14 cellular contexts compared by ENCODE assay signal in genomic region chr11:3380706-3381570, GRCh38. TPM values are rescaled to one million over a fixed set of nuclear protein-coding genes. Genes with fewer than 3 reads are reported as not detected.
DNase-seq lines count a peak whose midpoint lies in the region; ATAC-seq, FAIRE-seq and TF ChIP-seq lines count a peak whose summit lies in the region.
"Had no signal": no experiment of that assay in that cellular context is flagged by ENCODE, and none has a peak within 500 bp of the region (broad histone marks: within the 10 kb centered on the region; RNA-seq: fewer than 3 reads in every experiment).

No MANE protein-coding gene starts in this region.

- H3K27ac ChIP-seq in CD4-positive, CD25-positive, alpha-beta regulatory T cell (ENCODE audit: insufficient read depth, low read length, poor library complexity, severe bottlenecking) = no peak overlapping the region
- H3K27ac ChIP-seq in Karpas-422 (ENCODE audit: low read length) (no peak overlapping the region), fibroblast of lung (ENCODE audit: insufficient read depth, low read length) (no peak overlapping the region)
- H3K27ac ChIP-seq in CD8-positive, alpha-beta T cell (ENCODE audit: low read depth, low read length) = no peak overlapping the region
- H3K27ac ChIP-seq: dorsolateral prefrontal cortex, heart right ventricle had no signal

- no peaks in the 10 kb centered on the region for H3K9me3 ChIP-seq in CD4-positive, CD25-positive, alpha-beta regulatory T cell (ENCODE audit: control insufficient read depth in 2 of 2, low read length in 2 of 2)
- H3K9me3 ChIP-seq in Karpas-422 (ENCODE audit: low read length) = peaks cover 13% of the 10 kb centered on the region
- H3K9me3 ChIP-seq in fibroblast of lung (ENCODE audit: control insufficient read depth, insufficient read depth, low read depth, low read length) = no peaks in the 10 kb centered on the region
- H3K9me3 ChIP-seq in CD8-positive, alpha-beta T cell (ENCODE audit: low read length) = no peaks in the 10 kb centered on the region
- H3K9me3 ChIP-seq: heart right ventricle had no signal

- H3K36me3 ChIP-seq in CD4-positive, CD25-positive, alpha-beta regulatory T cell (ENCODE audit: control insufficient read depth, insufficient read depth, low read length) = peaks cover 6% of the 10 kb centered on the region
- peaks cover 19% of the 10 kb centered on the region for H3K36me3 ChIP-seq in Karpas-422 (ENCODE audit: insufficient read depth, low read length)
- H3K36me3 ChIP-seq in fibroblast of lung (ENCODE audit: control insufficient read depth, insufficient read depth, low read length) = peaks cover 3% of the 10 kb centered on the region
- H3K36me3 ChIP-seq in CD8-positive, alpha-beta T cell (ENCODE audit: insufficient read depth, low read length) = no peaks in the 10 kb centered on the region

- H3K4me1 ChIP-seq in CD4-positive, CD25-positive, alpha-beta regulatory T cell (ENCODE audit: control insufficient read depth, insufficient read depth, low read length, poor library complexity, severe bottlenecking) = peaks cover 24% of the 10 kb centered on the region
- H3K4me1 ChIP-seq in Karpas-422 (ENCODE audit: low read length) = peaks cover 10% of the 10 kb centered on the region
- peaks cover under 1% of the 10 kb centered on the region for H3K4me1 ChIP-seq in fibroblast of lung (ENCODE audit: control insufficient read depth, extremely low read depth, insufficient read depth, low read length)
- H3K4me1 ChIP-seq in CD8-positive, alpha-beta T cell (ENCODE audit: insufficient read depth, low read length) = peaks cover 27% of the 10 kb centered on the region

- no peak overlapping the region for H3K9ac ChIP-seq in Karpas-422 (ENCODE audit: low read length)
- no peak overlapping the region for H3K9ac ChIP-seq in fibroblast of lung (ENCODE audit: insufficient read depth, low read length)

- no peak for DNase-seq in CD4-positive, CD25-positive, alpha-beta regulatory T cell
- peak; percentile 37 for DNase-seq in Karpas-422
- peak in 1 of 2 donors; percentile 43 for DNase-seq in fibroblast of lung (ENCODE audit: low read depth in 2 of 2)
- DNase-seq in neural crest cell (ENCODE audit: low read depth, low spot score) = no peak
- DNase-seq in activated effector memory CD4-positive, alpha-beta T cell treated with anti-CD3 and anti-CD28 coated beads, Interleukin-2, amount 50 U/mL, for 16 hours = no peak
- no peak for DNase-seq in CD8-positive, alpha-beta T cell
- no peak for DNase-seq in UCSD-AML1 (lab: John Stamatoyannopoulos, UW; ENCODE audit: unreplicated experiment)
- no peak for DNase-seq in RCC 7860 (ENCODE audit: low spot score)
- DNase-seq: activated CD4-positive, alpha-beta memory T cell treated with anti-CD3 and anti-CD28 coated beads, Interleukin-2, amount 10 ng/mL, durations not matched to agents 7 days and 5 days; activated naive CD8-positive, alpha-beta T cell treated with anti-CD3 and anti-CD28 coated beads for 36 hours; CD4-positive, alpha-beta memory T cell; dorsolateral prefrontal cortex; heart right ventricle; NCI-H2029 had no signal

- POLR2A ChIA-PET in CD8-positive, alpha-beta T cell (lab: Charles Lee) = interaction anchor here (1.1 kb wide), 1 partner anchor 39 kb away, joined by 3 read pairs; no protein-coding TSS in a partner anchor

- peaks cover 0 to 4% (median 0%) of the 10 kb centered on the region in 7 donors for H3K9me3 Mint-ChIP-seq in CD4-positive, CD25-positive, alpha-beta regulatory T cell
- H3K9me3 Mint-ChIP-seq in neural crest cell = peaks cover 9% of the 10 kb centered on the region
- no peaks in the 10 kb centered on the region for H3K9me3 Mint-ChIP-seq in CD8-positive, alpha-beta T cell
- H3K9me3 Mint-ChIP-seq: CD4-positive, alpha-beta memory T cell had no signal

- CTCF ChIA-PET in CD8-positive, alpha-beta T cell (lab: Charles Lee) = interaction anchor here (2.1 to 3.6 kb wide), 2 partner anchors 28 to 40 kb away, joined by 6 to 14 read pairs; no protein-coding TSS in a partner anchor

- TF ChIP-seq CTCF in fibroblast of lung (conservative IDR thresholded peaks at IDR 0.05 in 1 of 2, IDR thresholded peaks at IDR 0.05 in 1 of 2; ENCODE audit: low read depth in 1 of 2, low read length in 2 of 2) (no peak), neural crest cell (conservative IDR thresholded peaks at IDR 0.05) (no peak)
- no peak for TF ChIP-seq CTCF in CD8-positive, alpha-beta T cell (IDR thresholded peaks at IDR 0.05)

- FAIRE-seq in RCC 7860 (lab: Jason Lieb, UNC) = no peak

- H3K4me1 Mint-ChIP-seq in CD4-positive, CD25-positive, alpha-beta regulatory T cell = peaks cover 10 to 46% (median 25%) of the 10 kb centered on the region in 4 donors
- peaks cover 35% of the 10 kb centered on the region for H3K4me1 Mint-ChIP-seq in neural crest cell
- peaks cover 36% of the 10 kb centered on the region for H3K4me1 Mint-ChIP-seq in CD8-positive, alpha-beta T cell (ENCODE audit: low read depth)

- H3K9me2 ChIP-seq in Karpas-422 (replicated peaks; ENCODE audit: insufficient read depth, low read length) = no peaks in the 10 kb centered on the region

- H3K79me2 ChIP-seq in Karpas-422 (ENCODE audit: low read length) = peaks cover 30% of the 10 kb centered on the region
- peaks cover 18% of the 10 kb centered on the region for H3K79me2 ChIP-seq in fibroblast of lung (ENCODE audit: control insufficient read depth, insufficient read depth, low read length)

- H3K27ac Mint-ChIP-seq in CD4-positive, CD25-positive, alpha-beta regulatory T cell = peak overlapping the region; percentile 32 to 92 (median 36)
- H3K27ac Mint-ChIP-seq in neural crest cell (ENCODE audit: unreplicated experiment) = no peak overlapping the region
- H3K27ac Mint-ChIP-seq in CD8-positive, alpha-beta T cell = no peak overlapping the region
- H3K27ac Mint-ChIP-seq: activated CD4-positive, alpha-beta memory T cell treated with anti-CD3 and anti-CD28 coated beads, Interleukin-2, amount 10 ng/mL, durations not matched to agents 7 days and 5 days; activated naive CD8-positive, alpha-beta T cell treated with anti-CD3 and anti-CD28 coated beads for 36 hours had no signal

- peaks cover 8% of the 10 kb centered on the region for H3K36me3 Mint-ChIP-seq in CD4-positive, CD25-positive, alpha-beta regulatory T cell
- peaks cover 44% of the 10 kb centered on the region for H3K36me3 Mint-ChIP-seq in neural crest cell (ENCODE audit: low read depth)
- H3K36me3 Mint-ChIP-seq in CD8-positive, alpha-beta T cell = peaks cover 20% of the 10 kb centered on the region

- no peaks in the 10 kb centered on the region for H3K27me3 ChIP-seq in CD4-positive, CD25-positive, alpha-beta regulatory T cell (ENCODE audit: control insufficient read depth, insufficient read depth, low read length)
- H3K27me3 ChIP-seq in Karpas-422 (ENCODE audit: low read length) (no peaks in the 10 kb centered on the region), fibroblast of lung (ENCODE audit: control insufficient read depth, insufficient read depth, low read length) (no peaks in the 10 kb centered on the region)
- no peaks in the 10 kb centered on the region for H3K27me3 ChIP-seq in CD8-positive, alpha-beta T cell (ENCODE audit: insufficient read depth, low read length)
- H3K27me3 ChIP-seq: dorsolateral prefrontal cortex, heart right ventricle had no signal

- no peak for ATAC-seq in CD4-positive, CD25-positive, alpha-beta regulatory T cell (ENCODE audit: low read depth in 2 of 2)
- no peak for ATAC-seq in CD8-positive, alpha-beta T cell
- ATAC-seq: heart right ventricle had no signal

- no peak overlapping the region for H3K4me3 ChIP-seq in CD4-positive, CD25-positive, alpha-beta regulatory T cell (ENCODE audit: low read depth, low read length)
- no peak overlapping the region for H3K4me3 ChIP-seq in Karpas-422 (ENCODE audit: low read length)
- peak overlapping the region; percentile 37 to 70 (median 46) for H3K4me3 ChIP-seq in fibroblast of lung (replicated peaks in 1 of 4; ENCODE audit: control extremely low read depth in 1 of 4, insufficient read depth in 1 of 4, low read depth in 3 of 4, low read length in 4 of 4)
- no peak overlapping the region for H3K4me3 ChIP-seq in CD8-positive, alpha-beta T cell (ENCODE audit: low read depth, low read length)

- H3K27me3 Mint-ChIP-seq in CD4-positive, CD25-positive, alpha-beta regulatory T cell = peaks cover 4% of the 10 kb centered on the region
- H3K27me3 Mint-ChIP-seq in neural crest cell (ENCODE audit: low read depth) = peaks cover 3% of the 10 kb centered on the region
- peaks cover 3% of the 10 kb centered on the region for H3K27me3 Mint-ChIP-seq in CD8-positive, alpha-beta T cell (ENCODE audit: low read depth)
- H3K27me3 Mint-ChIP-seq: activated naive CD8-positive, alpha-beta T cell treated with anti-CD3 and anti-CD28 coated beads for 36 hours had no signal

- H4K20me1 ChIP-seq in Karpas-422 (ENCODE audit: insufficient read depth, low read depth, low read length) = no peaks in the 10 kb centered on the region
- no peaks in the 10 kb centered on the region for H4K20me1 ChIP-seq in fibroblast of lung (ENCODE audit: control insufficient read depth, extremely low read depth, insufficient read depth, low read length)

- H3K4me3 Mint-ChIP-seq in CD4-positive, CD25-positive, alpha-beta regulatory T cell = peak overlapping the region in 2 of 4 donors; percentile 29 to 90
- H3K4me3 Mint-ChIP-seq in neural crest cell = peak overlapping the region; percentile 86
- no peak overlapping the region for H3K4me3 Mint-ChIP-seq in CD8-positive, alpha-beta T cell
- H3K4me3 Mint-ChIP-seq: activated CD4-positive, alpha-beta memory T cell treated with anti-CD3 and anti-CD28 coated beads, Interleukin-2, amount 10 ng/mL, durations not matched to agents 7 days and 5 days; activated naive CD8-positive, alpha-beta T cell treated with anti-CD3 and anti-CD28 coated beads for 36 hours had no signal

- H3K4me2 ChIP-seq in Karpas-422 (ENCODE audit: low read depth, low read length, poor library complexity, severe bottlenecking) (no peak overlapping the region), fibroblast of lung (ENCODE audit: extremely low read depth, insufficient read depth, low read length) (peak overlapping the region; percentile 58)

- intact Hi-C loops in CD8-positive, alpha-beta T cell (cut with DNase I, micrococcal nuclease) = no loop called here

- H2AFZ ChIP-seq in Karpas-422 (ENCODE audit: low read length) = no peak overlapping the region
- peak overlapping the region; percentile 1 for H2AFZ ChIP-seq in fibroblast of lung (ENCODE audit: low read length)

RNA-seq across cellular contexts. Expression of gene ZNF195, which starts 2.0 kb away (rescaled TPM):
- 25.5 TPM for total RNA-seq in CD4-positive, CD25-positive, alpha-beta regulatory T cell
- polyA plus RNA-seq in CD4-positive, CD25-positive, alpha-beta regulatory T cell = 10 to 100 TPM; 23.1 to 31.3 (median 27.1) TPM
- 24.1 and 79.6 TPM in 2 replicates for total RNA-seq in Karpas-422 (2014; rRNA removed; shearing (Covaris generic); ENCODE audit: low replicate concordance)
- total RNA-seq in fibroblast of lung = 15.7 and 16.8 TPM in 2 replicates
- polyA plus RNA-seq in fibroblast of lung = 11.3 and 16.5 TPM in 2 replicates
- 8.9 and 9.1 TPM in 2 replicates for polyA plus RNA-seq in fibroblast of lung (2012)
- 8.6 and 32.2 TPM in 2 replicates for polyA minus RNA-seq in fibroblast of lung (ENCODE audit: low replicate concordance)
- 70.4 and 71.7 TPM in 2 replicates for total RNA-seq in neural crest cell
- 10 to 100 TPM; 25.5 to 29.1 TPM for total RNA-seq in CD8-positive, alpha-beta T cell

Comparison
In these comparisons a context has a peak if more than half of its experiments do, and no peak if none do; other contexts are left out.
1. H3K4me3 ChIP-seq: peak in fibroblast of lung (4 of 4); none in CD4-positive, CD25-positive, alpha-beta regulatory T cell (single experiment), Karpas-422 (single experiment) and CD8-positive, alpha-beta T cell (single experiment).
2. H3K27ac Mint-ChIP-seq: peak in CD4-positive, CD25-positive, alpha-beta regulatory T cell (3 of 3); none in neural crest cell (single experiment) and CD8-positive, alpha-beta T cell (single experiment).